8 cellular contexts compared by ENCODE assay signal in genomic region chr17:55845385-55845784, GRCh38.
DNase-seq lines count a peak whose midpoint lies in the region; ATAC-seq, FAIRE-seq and TF ChIP-seq lines count a peak whose summit lies in the region.

No MANE protein-coding gene starts in this region.

- no peak overlapping the region for H3K27ac ChIP-seq in tibial artery

- H3K27me3 ChIP-seq in tibial artery: no peaks in the 10 kb centered on the region

- TF ChIP-seq CTCF in D721Med (IDR thresholded peaks at IDR 0.05; ENCODE audit: insufficient read depth, missing control alignments) (peak; percentile 64), lower leg skin (IDR thresholded peaks at IDR 0.05) (no peak), tibial artery (IDR thresholded peaks at IDR 0.05) (peak; percentile 27 to 31)

- no peaks in the 10 kb centered on the region for H3K9me3 ChIP-seq in tibial artery

- H3K36me3 ChIP-seq in tibial artery: no peaks in the 10 kb centered on the region

- DNase-seq in D721Med (ENCODE audit: insufficient read length, low spot score) (no peak), M059J (ENCODE audit: low read depth) (peak; percentile 31), dedifferentiated amniotic fluid mesenchymal stem cell (ENCODE audit: extremely low spot score) (peak; percentile 46), lower leg skin (ENCODE audit: low spot score in 2 of 2) (peak; percentile 34 to 88), tibial artery (peak; percentile 59 to 76), NCI-H2196 (lab: John Stamatoyannopoulos, UW; ENCODE audit: unreplicated experiment) (no peak)

- WGBS in lower leg skin, 2 donors: 6 to 8% methylated on average over 26 to 32 of the region's 32 CpGs

- H3K4me3 ChIP-seq in lower leg skin (ENCODE audit: low read depth, poor library complexity, severe bottlenecking): no peak overlapping the region
- H3K4me3 ChIP-seq in tibial artery: peak overlapping the region in 1 of 2 donors; percentile 28

- ATAC-seq in HG02588 (IDR thresholded peaks at IDR 0.05; ENCODE audit: unreplicated experiment) (no peak), GM19455 (IDR thresholded peaks at IDR 0.05; ENCODE audit: unreplicated experiment) (no peak)

- no peak for TF ChIP-seq POLR2A in lower leg skin (IDR thresholded peaks at IDR 0.05)

- peaks cover 0 to 7% (median 3%) of the 10 kb centered on the region in 4 donors for H3K4me1 ChIP-seq in tibial artery

- intact Hi-C loops in lower leg skin (cut with DNase I; ENCODE audit: low total_unique reads) (no loop called here), tibial artery (cut with DNase I; ENCODE audit: low total_unique reads) (no loop called here)

- no peak for FAIRE-seq in D721Med (lab: Jason Lieb, UNC)

Comparison
In these comparisons a context has a peak if more than half of its experiments do, and no peak if none do; other contexts are left out.
1. DNase-seq: peak in M059J (single experiment), dedifferentiated amniotic fluid mesenchymal stem cell (single experiment), lower leg skin (2 of 2) and tibial artery (2 of 2); none in D721Med (single experiment) and NCI-H2196 (single experiment).
2. CTCF ChIP-seq: peak in D721Med (single experiment) and tibial artery (2 of 2); none in lower leg skin (0 of 3).